ENCODE assay signal across 10 cellular contexts in genomic region chr6:54183616-54184015, GRCh38.
"Had no signal": no experiment of that assay in that cellular context is flagged by ENCODE, and none has a peak within 500 bp of the region (broad histone marks: within the 10 kb centered on the region; RNA-seq: fewer than 3 reads in every experiment).

No MANE protein-coding gene starts in this region.

- H3K4me1 ChIP-seq: HAP-1 had no signal

- ATAC-seq: GM23338, HCT116, K562 had no signal

- H3K4me3 Mint-ChIP-seq: GM23338, HFFc6 had no signal

- H3K9me3 ChIP-seq: HAP-1 had no signal

- H3K4me2 ChIP-seq: GM23338 had no signal

- H3K4me3 ChIP-seq: GM23338, HAP-1, K562 had no signal

- DNase-seq: H7, HFFc6, IMR-90, KG1 had no signal

- H3K27ac ChIP-seq: HL-60 had no signal

- FAIRE-seq: H1, K562 had no signal

- H3K27ac Mint-ChIP-seq: GM23338, HFFc6 had no signal

- H3K9me3 Mint-ChIP-seq: GM23338, HFFc6 had no signal

- H3K36me3 ChIP-seq: HAP-1 had no signal
